In genomic region chr9:3475300-3476020, GRCh38 we compare ENCODE assay signal across 11 cellular contexts. TPM values are rescaled to one million over a fixed set of nuclear protein-coding genes. Genes with fewer than 3 reads are reported as not detected.
DNase-seq lines count a peak whose midpoint lies in the region; ATAC-seq lines count a peak whose summit lies in the region.
"Had no signal": no experiment of that assay in that cellular context is flagged by ENCODE, and none has a peak within 500 bp of the region (broad histone marks: within the 10 kb centered on the region; RNA-seq: fewer than 3 reads in every experiment).

No MANE protein-coding gene starts in this region.

- peak in 1 of 2 donors; percentile 63 for DNase-seq in activated naive CD4-positive, alpha-beta T cell treated with anti-CD3 and anti-CD28 coated beads, Interleukin-2, amount 50 U/mL, for 72 hours (ENCODE audit: low spot score in 2 of 2)
- no peak for DNase-seq in activated naive CD4-positive, alpha-beta T cell (lab: John Stamatoyannopoulos, UW)
- DNase-seq in stimulated activated naive CD8-positive, alpha-beta T cell treated with anti-CD3 and anti-CD28 coated beads, Interleukin-15, Interleukin-2, amounts not matched to agents 100 U/mL and 50 U/mL, for 24 hours: peak; percentile 32
- no peak for DNase-seq in DMS153 treated with DMSO at 0.1 percent for 48 hours (lab: John Stamatoyannopoulos, UW; ENCODE audit: unreplicated experiment)
- DNase-seq in NCI-H1092 treated with DMSO at 0.1 percent for 48 hours (lab: John Stamatoyannopoulos, UW): no peak
- DNase-seq: NCI-H748 treated with DMSO at 0.1 percent for 48 hours, WERI-Rb-1 had no signal

- no peaks in the 10 kb centered on the region for H3K27me3 Mint-ChIP-seq in activated naive CD8-positive, alpha-beta T cell
- H3K27me3 Mint-ChIP-seq: progenitor cell of endocrine pancreas had no signal

- peak overlapping the region in 1 of 2 donors; percentile 87 for H3K27ac Mint-ChIP-seq in activated naive CD4-positive, alpha-beta T cell treated with anti-CD3 and anti-CD28 coated beads, Interleukin-2, amount 50 U/mL, for 72 hours
- H3K27ac Mint-ChIP-seq in activated naive CD8-positive, alpha-beta T cell: peak overlapping the region; percentile 61

- ATAC-seq in activated naive CD4-positive, alpha-beta T cell treated with anti-CD3 and anti-CD28 coated beads, Interleukin-2, amount 50 U/mL, for 72 hours: peak; percentile 31 to 66
- ATAC-seq in HG02759 (IDR thresholded peaks at IDR 0.05; ENCODE audit: unreplicated experiment) (peak; percentile 39), GM21367 (IDR thresholded peaks at IDR 0.05; ENCODE audit: unreplicated experiment) (no peak)
- peak; percentile 45 for ATAC-seq in stimulated activated naive CD8-positive, alpha-beta T cell treated with anti-CD3 and anti-CD28 coated beads, Interleukin-15, Interleukin-2, amounts not matched to agents 100 U/mL and 50 U/mL, for 24 hours

- peaks cover 7 to 9% of the 10 kb centered on the region in 2 donors for H3K9me3 Mint-ChIP-seq in activated naive CD4-positive, alpha-beta T cell treated with anti-CD3 and anti-CD28 coated beads, Interleukin-2, amount 50 U/mL, for 72 hours
- H3K9me3 Mint-ChIP-seq in activated naive CD8-positive, alpha-beta T cell (ENCODE audit: low read depth): peaks cover 14% of the 10 kb centered on the region

- peaks cover 25 to 46% of the 10 kb centered on the region in 2 donors for H3K36me3 Mint-ChIP-seq in activated naive CD4-positive, alpha-beta T cell treated with anti-CD3 and anti-CD28 coated beads, Interleukin-2, amount 50 U/mL, for 72 hours
- H3K36me3 Mint-ChIP-seq in activated naive CD8-positive, alpha-beta T cell: peaks cover 20% of the 10 kb centered on the region

- H3K4me1 Mint-ChIP-seq in activated naive CD8-positive, alpha-beta T cell (ENCODE audit: low read depth): peaks cover 68% of the 10 kb centered on the region

- no peak overlapping the region for H3K4me3 Mint-ChIP-seq in activated naive CD8-positive, alpha-beta T cell

RNA-seq across cellular contexts. Expression of gene RFX3, which starts 50.3 kb away (rescaled TPM):
- 10 to 100 TPM in 1 of 2 donors, 1 to 10 TPM in 1; 10.0 to 14.2 TPM for total RNA-seq in activated naive CD4-positive, alpha-beta T cell treated with anti-CD3 and anti-CD28 coated beads, Interleukin-2, amount 50 U/mL, for 72 hours
